12 cellular contexts compared by ENCODE assay signal in the genomic region with DNA sequence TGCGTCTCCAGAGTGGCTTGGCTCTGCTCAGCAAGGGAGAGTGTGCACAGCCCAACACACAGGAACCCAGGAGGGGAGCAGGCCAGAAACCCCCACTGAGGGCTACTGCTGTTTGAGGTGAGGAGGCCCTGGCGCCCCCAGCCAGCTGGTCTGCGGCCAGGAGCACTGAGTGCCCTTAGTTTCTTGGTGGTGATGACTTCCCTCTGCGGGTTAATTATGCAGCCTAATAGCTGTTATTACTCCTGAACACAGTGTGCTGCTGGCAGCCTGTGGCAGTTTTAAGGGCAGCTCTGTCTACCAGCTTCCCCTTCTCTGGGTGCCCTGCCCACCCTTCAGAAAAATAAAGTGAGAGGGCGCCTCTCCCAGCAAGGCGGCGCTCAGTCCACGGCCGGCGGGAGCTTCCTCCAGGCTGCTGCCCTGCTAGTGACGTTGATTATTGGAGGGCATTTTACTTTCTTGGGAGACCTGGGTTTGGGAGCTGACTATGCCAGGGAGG. TPM values are rescaled to one million over a fixed set of nuclear protein-coding genes. Genes with fewer than 3 reads are reported as not detected.
DNase-seq lines count a peak whose midpoint lies in the region; ATAC-seq and TF ChIP-seq lines count a peak whose summit lies in the region.
"Had no signal": no experiment of that assay in that cellular context is flagged by ENCODE, and none has a peak within 500 bp of the region (broad histone marks: within the 10 kb centered on the region; RNA-seq: fewer than 3 reads in every experiment).

No MANE protein-coding gene starts in this region.

- peak overlapping the region; percentile 84 for H3K27ac ChIP-seq in WERI-Rb-1
- H3K27ac ChIP-seq in left lung: no peak overlapping the region
- H3K27ac ChIP-seq in temporal lobe (ENCODE audit: low read depth, low read length): peak overlapping the region; percentile 17

- H3K4me3 ChIP-seq in WERI-Rb-1 (ENCODE audit: low read depth, low read length) (no peak overlapping the region), left lung (no peak overlapping the region)

- DNase-seq in DMS153 (lab: John Stamatoyannopoulos, UW) (peak; percentile 59), DMS153 treated with DMSO at 0.1 percent for 48 hours (lab: John Stamatoyannopoulos, UW; ENCODE audit: unreplicated experiment) (no peak), WERI-Rb-1 (no peak), left lung (peak; percentile 69 to 89), epidermal melanocyte (ENCODE audit: insufficient read length, low spot score) (no peak)
- no peak for DNase-seq in NK-92 treated with Interleukin-12 subunit alpha and Interleukin-12 subunit beta, amount 100 ng/mL, for 24 hours (lab: John Stamatoyannopoulos, UW)
- DNase-seq: 8988T, DND-41, naive B cell, T-helper 9 cell had no signal

- ATAC-seq in left lung (peak; percentile 88), HG03108 (IDR thresholded peaks at IDR 0.05; ENCODE audit: unreplicated experiment) (no peak)

- no peak for TF ChIP-seq CTCF in WERI-Rb-1 (IDR thresholded peaks at IDR 0.05; ENCODE audit: low read depth, low read length)
- no peak for TF ChIP-seq CTCF in left lung (IDR thresholded peaks at IDR 0.05)

- H3K4me1 ChIP-seq in left lung: peaks cover 6 to 19% of the 10 kb centered on the region in 2 donors

- H3K27me3 ChIP-seq in WERI-Rb-1 (ENCODE audit: insufficient read depth, low read depth, severe bottlenecking) (no peaks in the 10 kb centered on the region), left lung (no peaks in the 10 kb centered on the region)

- intact Hi-C loops in left lung (cut with DNase I): no loop called here

- no peaks in the 10 kb centered on the region for H3K9me3 ChIP-seq in WERI-Rb-1 (ENCODE audit: severe bottlenecking)
- H3K9me3 ChIP-seq in left lung: no peaks in the 10 kb centered on the region

- H3K36me3 ChIP-seq in WERI-Rb-1: no peaks in the 10 kb centered on the region
- no peaks in the 10 kb centered on the region for H3K36me3 ChIP-seq in left lung

RNA-seq across cellular contexts. Expression of a gene that starts 19.2 kb away (rescaled TPM):
- total RNA-seq in left lung (10 to 100 TPM; 11.2 to 12.6 TPM), temporal lobe (5.9 TPM)

Comparison
In these comparisons a context has a peak if more than half of its experiments do, and no peak if none do; other contexts are left out.
1. DNase-seq: peak in DMS153 (single experiment) and left lung (2 of 2); none in DMS153 treated with DMSO at 0.1 percent for 48 hours (single experiment), WERI-Rb-1 (single experiment), NK-92 treated with Interleukin-12 subunit alpha and Interleukin-12 subunit beta, amount 100 ng/mL, for 24 hours (single experiment) and epidermal melanocyte (single experiment).
2. H3K27ac ChIP-seq: peak in WERI-Rb-1 (single experiment) and temporal lobe (single experiment); none in left lung (0 of 2).